23 cellular contexts compared by ENCODE assay signal in genomic region chr21:41066086-41066938, GRCh38.
"Had no signal": no experiment of that assay in that cellular context is flagged by ENCODE, and none has a peak within 500 bp of the region (broad histone marks: within the 10 kb centered on the region; RNA-seq: fewer than 3 reads in every experiment).

No MANE protein-coding gene starts in this region.

- H3K79me2 ChIP-seq: parathyroid adenoma had no signal

- H3K27ac Mint-ChIP-seq: activated CD4-positive, alpha-beta memory T cell treated with anti-CD3 and anti-CD28 coated beads for 36 hours; activated CD4-positive, alpha-beta T cell treated with anti-CD3 and anti-CD28 coated beads, Interleukin-2, amount 10 ng/mL, durations not matched to agents 24 days and 14 days; activated naive CD4-positive, alpha-beta T cell treated with anti-CD3 and anti-CD28 coated beads, Interleukin-2, amount 10 ng/mL, durations not matched to agents 7 days and 5 days; activated naive CD8-positive, alpha-beta T cell treated with anti-CD3 and anti-CD28 coated beads, Interleukin-2, amount 10 ng/mL, durations not matched to agents 7 days and 5 days; activated T-cell treated with anti-CD3 and anti-CD28 coated beads, Interleukin-2, amount 50 U/mL, for 24 hours; nephron had no signal

- H3K9me3 ChIP-seq: colonic mucosa, psoas muscle, spleen, thoracic aorta, upper lobe of left lung, vagina had no signal

- DNase-seq: activated CD4-positive, alpha-beta memory T cell treated with anti-CD3 and anti-CD28 coated beads for 36 hours; activated CD4-positive, alpha-beta T cell treated with anti-CD3 and anti-CD28 coated beads, Interleukin-2, amount 10 ng/mL, durations not matched to agents 24 days and 14 days; activated CD4-positive, CD25-positive, alpha-beta regulatory T cell treated with anti-CD3 and anti-CD28 coated beads, Interleukin-2, amount 50 U/mL, for 72 hours; activated CD8-positive, alpha-beta memory T cell treated with anti-CD3 and anti-CD28 coated beads, Interleukin-2, amount 50 U/mL, for 48 hours; activated gamma-delta T cell; activated naive CD4-positive, alpha-beta T cell treated with anti-CD3 and anti-CD28 coated beads, Interleukin-2, amount 10 ng/mL, durations not matched to agents 7 days and 5 days; activated naive CD8-positive, alpha-beta T cell treated with anti-CD3 and anti-CD28 coated beads, Interleukin-2, amount 10 ng/mL, durations not matched to agents 7 days and 5 days; activated T-cell treated with anti-CD3 and anti-CD28 coated beads, Interleukin-2, amount 50 U/mL, for 24 hours; colonic mucosa; effector CD8-positive, alpha-beta T cell; islet precursor cell; mammary epithelial cell; psoas muscle; spleen; stimulated activated CD4-positive, alpha-beta T cell treated with anti-CD3 and anti-CD28 coated beads, Interleukin-2, amount 100 ng/mL, for 48 hours; stimulated activated naive CD8-positive, alpha-beta T cell treated with anti-CD3 and anti-CD28 coated beads, Interleukin-15, Interleukin-2, amounts not matched to agents 100 U/mL and 50 U/mL, for 24 hours; upper lobe of left lung had no signal

- H3K4me3 ChIP-seq: colonic mucosa, psoas muscle, spleen, thoracic aorta, upper lobe of left lung, vagina had no signal

- H3K9ac ChIP-seq: parathyroid adenoma had no signal

- H3K4me1 ChIP-seq: colonic mucosa, parathyroid adenoma, psoas muscle, vagina had no signal

- H3K4me3 Mint-ChIP-seq: activated CD4-positive, alpha-beta memory T cell treated with anti-CD3 and anti-CD28 coated beads for 36 hours; activated CD4-positive, alpha-beta T cell treated with anti-CD3 and anti-CD28 coated beads, Interleukin-2, amount 10 ng/mL, durations not matched to agents 24 days and 14 days; activated naive CD4-positive, alpha-beta T cell treated with anti-CD3 and anti-CD28 coated beads, Interleukin-2, amount 10 ng/mL, durations not matched to agents 7 days and 5 days; activated naive CD8-positive, alpha-beta T cell treated with anti-CD3 and anti-CD28 coated beads, Interleukin-2, amount 10 ng/mL, durations not matched to agents 7 days and 5 days; activated T-cell treated with anti-CD3 and anti-CD28 coated beads, Interleukin-2, amount 50 U/mL, for 24 hours; nephron had no signal

- H2AFZ ChIP-seq: parathyroid adenoma had no signal

- H3K9me3 Mint-ChIP-seq: activated CD4-positive, alpha-beta memory T cell treated with anti-CD3 and anti-CD28 coated beads for 36 hours; activated CD4-positive, alpha-beta T cell treated with anti-CD3 and anti-CD28 coated beads, Interleukin-2, amount 10 ng/mL, durations not matched to agents 24 days and 14 days; activated naive CD4-positive, alpha-beta T cell treated with anti-CD3 and anti-CD28 coated beads, Interleukin-2, amount 10 ng/mL, durations not matched to agents 7 days and 5 days; activated naive CD8-positive, alpha-beta T cell treated with anti-CD3 and anti-CD28 coated beads, Interleukin-2, amount 10 ng/mL, durations not matched to agents 7 days and 5 days; activated T-cell treated with anti-CD3 and anti-CD28 coated beads, Interleukin-2, amount 50 U/mL, for 24 hours; nephron had no signal

- H3K36me3 Mint-ChIP-seq: activated CD4-positive, alpha-beta memory T cell treated with anti-CD3 and anti-CD28 coated beads for 36 hours; activated naive CD4-positive, alpha-beta T cell treated with anti-CD3 and anti-CD28 coated beads, Interleukin-2, amount 10 ng/mL, durations not matched to agents 7 days and 5 days; activated naive CD8-positive, alpha-beta T cell treated with anti-CD3 and anti-CD28 coated beads, Interleukin-2, amount 10 ng/mL, durations not matched to agents 7 days and 5 days had no signal

- H3K27ac ChIP-seq: colonic mucosa, epithelial cell of prostate, parathyroid adenoma, psoas muscle, spleen, thoracic aorta, upper lobe of left lung, vagina, VCaP had no signal

- ATAC-seq: psoas muscle; stimulated activated naive CD8-positive, alpha-beta T cell treated with anti-CD3 and anti-CD28 coated beads, Interleukin-15, Interleukin-2, amounts not matched to agents 100 U/mL and 50 U/mL, for 24 hours had no signal

- H3K36me3 ChIP-seq: colonic mucosa, spleen, thoracic aorta, upper lobe of left lung, vagina had no signal

- H3K27me3 ChIP-seq: colonic mucosa, upper lobe of left lung, vagina had no signal
